ENCODE assay signal across 30 cellular contexts in the genomic region with DNA sequence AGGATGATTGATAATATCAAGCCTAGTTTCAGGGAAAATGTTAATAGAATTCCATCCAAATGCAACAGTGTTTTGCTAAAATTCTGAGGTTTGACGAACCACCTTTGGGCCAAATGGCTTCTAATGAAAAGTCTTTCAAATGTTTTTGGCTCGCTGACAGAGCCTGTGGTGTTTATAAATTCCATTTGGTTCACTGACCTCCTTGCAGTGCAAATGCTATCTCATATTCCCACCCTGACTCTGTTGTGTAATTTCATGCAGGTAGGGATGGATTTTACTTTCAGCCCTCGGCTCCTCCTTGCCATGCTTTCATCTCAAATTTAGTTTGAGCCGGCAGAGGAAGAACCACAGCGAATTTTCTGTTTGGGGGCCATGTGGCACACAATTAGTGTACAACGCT.
"Had no signal": no experiment of that assay in that cellular context is flagged by ENCODE, and none has a peak within 500 bp of the region (broad histone marks: within the 10 kb centered on the region; RNA-seq: fewer than 3 reads in every experiment).

No MANE protein-coding gene starts in this region.

- H3K27me3 ChIP-seq: breast epithelium, hepatocyte, neutrophil, ovary, suprapubic skin, upper lobe of right lung had no signal

- H3K4me1 ChIP-seq: breast epithelium, prostate gland, suprapubic skin, tibial artery had no signal

- H3K4me2 ChIP-seq: hepatocyte had no signal

- H3K4me3 ChIP-seq: breast epithelium, esophagus muscularis mucosa, hepatocyte, lower lobe of right lung, mucosa of descending colon, ovary, prostate gland, suprapubic skin, tibial artery, upper lobe of right lung had no signal

- H3K36me3 ChIP-seq: breast epithelium, ovary, prostate gland, tibial artery had no signal

- H3K9me3 ChIP-seq: breast epithelium, esophagus muscularis mucosa, lower lobe of right lung, mucosa of descending colon, neutrophil, ovary, prostate gland, suprapubic skin, tibial artery, upper lobe of right lung had no signal

- H3K27ac ChIP-seq: esophagus muscularis mucosa, hepatocyte, lower lobe of right lung, neutrophil, ovary, prostate gland, suprapubic skin, tibial artery, upper lobe of right lung had no signal

- DNase-seq: activated CD4-positive, alpha-beta memory T cell treated with anti-CD3 and anti-CD28 coated beads for 36 hours; activated CD4-positive, alpha-beta T cell treated with anti-CD3 and anti-CD28 coated beads, Interleukin-2, amount 10 ng/mL, durations not matched to agents 24 days and 14 days; activated CD4-positive, CD25-positive, alpha-beta regulatory T cell treated with anti-CD3 and anti-CD28 coated beads, Interleukin-2, amount 50 U/mL, for 72 hours; activated CD8-positive, alpha-beta memory T cell treated with anti-CD3 and anti-CD28 coated beads, Interleukin-2, amount 50 U/mL, for 48 hours; activated gamma-delta T cell treated with Interleukin-2 at 50 U/mL for 16 hours; activated naive CD4-positive, alpha-beta T cell treated with anti-CD3 and anti-CD28 coated beads, Interleukin-2, amount 50 U/mL, for 16 hours; activated T-cell treated with anti-CD3 and anti-CD28 coated beads, Interleukin-2, amount 50 U/mL, for 24 hours; amniotic stem cell; effector CD4-positive, alpha-beta T cell; foreskin melanocyte; left cardiac atrium; lower lobe of right lung; mucosa of descending colon; nephron progenitor cell; ovary; retina; stimulated activated CD4-positive, alpha-beta T cell treated with anti-CD3 and anti-CD28 coated beads, Interleukin-15, amount 100 ng/mL, for 24 hours; stimulated activated CD4-positive, alpha-beta T cell treated with anti-CD3 and anti-CD28 coated beads, Interleukin-2, amount 100 ng/mL, for 24 hours; stimulated activated naive B cell treated with anti-CD40 and anti-IgM and Interleukin-4, amounts not matched to agents 10 μg/mL and 1 μg/mL and 100 μg/mL, for 72 hours; T-helper 17 cell; T1000; upper lobe of right lung had no signal

- ATAC-seq: activated T-helper 17 cell treated with anti-CD3 and anti-CD28 coated beads, Interleukin-2, amount 50 U/mL, for 72 hours; left cardiac atrium; lower lobe of right lung; mucosa of descending colon; T-helper 17 cell; upper lobe of right lung had no signal

- H2AFZ ChIP-seq: hepatocyte had no signal
